Comparison of ENCODE assay signal across 11 cellular contexts in genomic region chr18:3269241-3269640, GRCh38. TPM values are rescaled to one million over a fixed set of nuclear protein-coding genes. Genes with fewer than 3 reads are reported as not detected.
DNase-seq lines count a peak whose midpoint lies in the region; ATAC-seq, FAIRE-seq and TF ChIP-seq lines count a peak whose summit lies in the region.
"Had no signal": no experiment of that assay in that cellular context is flagged by ENCODE, and none has a peak within 500 bp of the region (broad histone marks: within the 10 kb centered on the region; RNA-seq: fewer than 3 reads in every experiment).

No MANE protein-coding gene starts in this region.

- H2AFZ ChIP-seq in Loucy (ENCODE audit: low read length) (no peak overlapping the region), GM12878 (ENCODE audit: control insufficient read depth, low read depth, low read length) (no peak overlapping the region)

- peak overlapping the region in 7 of 8 donors; percentile 2 to 77 (median 47) for H3K4me3 Mint-ChIP-seq in CD4-positive, alpha-beta memory T cell

- in situ Hi-C loops in GM12878 (cut with MboI): loop anchor here (25.0 kb wide), 1 partner anchor 993 kb away; no protein-coding TSS in a partner anchor

- H3K4me2 ChIP-seq in Loucy (ENCODE audit: low read depth, low read length, poor library complexity, severe bottlenecking): peak overlapping the region; percentile 94
- peak overlapping the region; percentile 68 for H3K4me2 ChIP-seq in GM12878 (ENCODE audit: control insufficient read depth, insufficient read depth)

- peaks cover 97% of the 10 kb centered on the region for H4K20me1 ChIP-seq in Loucy (ENCODE audit: insufficient read depth, low read length, poor library complexity, severe bottlenecking)
- no peaks in the 10 kb centered on the region for H4K20me1 ChIP-seq in GM12878 (ENCODE audit: control insufficient read depth, insufficient read depth)

- RAD21 ChIA-PET in GM12878 (lab: Charles Lee; ENCODE audit: unreplicated experiment): no interaction called here

- no peak for FAIRE-seq in GM12878 (lab: Jason Lieb, UNC)

- no peaks in the 10 kb centered on the region for H3F3A ChIP-seq in Loucy (ENCODE audit: low read depth)

- POLR2A ChIA-PET in CD4-positive, alpha-beta memory T cell (lab: Charles Lee; ENCODE audit: partially characterized antibody): no interaction called here
- POLR2A ChIA-PET in GM12878 (lab: Charles Lee): no interaction called here

- intact Hi-C loops in CD4-positive, alpha-beta memory T cell (cut with micrococcal nuclease): no loop called here
- intact Hi-C loops in GM12878 (cut with micrococcal nuclease; ENCODE audit: unreplicated experiment): no loop called here

- CTCF ChIA-PET in CD4-positive, alpha-beta memory T cell (lab: Charles Lee; ENCODE audit: partially characterized antibody): interaction anchor here (1.0 kb wide), 1 partner anchor 9 kb away, joined by 3 read pairs; no protein-coding TSS in a partner anchor
- CTCF ChIA-PET in GM12878 (lab: Yijun Ruan, JAX): interaction anchor here (1.0 to 1.2 kb wide), 2 partner anchors 28 to 397 kb away, joined by 3 to 4 read pairs; no protein-coding TSS in a partner anchor

- no peak for DNase-seq in CD4-positive, alpha-beta memory T cell
- DNase-seq in GM12878 (ENCODE audit: low read depth, low spot score): no peak
- no peak for DNase-seq in omental fat pad (ENCODE audit: low spot score)
- DNase-seq in pons (ENCODE audit: low spot score): no peak
- DNase-seq in anterior cingulate cortex (lab: John Stamatoyannopoulos, UW): no peak
- DNase-seq in HuH-7 (ENCODE audit: low spot score): no peak
- DNase-seq: NCI-H2227 treated with DMSO at 0.1 percent for 48 hours; stimulated activated CD4-positive, alpha-beta T cell treated with anti-CD3 and anti-CD28 coated beads, Interleukin-4, amount 100 ng/mL, for 4 hours had no signal

- H3K36me3 Mint-ChIP-seq in CD4-positive, alpha-beta memory T cell: peaks cover 16 to 29% of the 10 kb centered on the region in 2 donors

- no peaks in the 10 kb centered on the region for H3K27me3 ChIP-seq in CD4-positive, alpha-beta memory T cell (ENCODE audit: insufficient read depth, low read length)
- H3K27me3 ChIP-seq in Loucy (ENCODE audit: insufficient read depth, low read length, poor library complexity, severe bottlenecking) (no peaks in the 10 kb centered on the region), GM12878 (replicated peaks in 1 of 2; ENCODE audit: control insufficient read depth in 2 of 2, insufficient read depth in 2 of 2, low read length in 1 of 2) (no peaks in the 10 kb centered on the region)

- ATAC-seq in GM12878 (no peak), omental fat pad (ENCODE audit: low FRiP score) (peak; percentile 56), HG02973 (IDR thresholded peaks at IDR 0.05; ENCODE audit: unreplicated experiment) (no peak)
- ATAC-seq: Right ventricle myocardium inferior had no signal

- TF ChIP-seq CTCF in Loucy (conservative IDR thresholded peaks at IDR 0.05; ENCODE audit: low read length) (no peak), GM12878 (IDR thresholded peaks at IDR 0.05 in 2 of 3, conservative IDR thresholded peaks at IDR 0.05 in 1 of 3; ENCODE audit: control insufficient read depth in 2 of 3, extremely low read depth in 1 of 3, insufficient read depth in 1 of 3, low read depth in 3 of 3, low read length in 3 of 3) (no peak), omental fat pad (IDR thresholded peaks at IDR 0.05) (no peak)

- no peak for TF ChIP-seq EP300 in GM12878 (IDR thresholded peaks at IDR 0.05; ENCODE audit: borderline replicate concordance in 1 of 2, control insufficient read depth in 1 of 2, low read depth in 2 of 2, low read length in 2 of 2)

- no peaks in the 10 kb centered on the region for H3K9me3 ChIP-seq in CD4-positive, alpha-beta memory T cell (ENCODE audit: control insufficient read depth in 1 of 2, low read length in 2 of 2)
- H3K9me3 ChIP-seq in Loucy (ENCODE audit: insufficient read depth, low read depth, low read length) (no peaks in the 10 kb centered on the region), GM12878 (replicated peaks; ENCODE audit: control insufficient read depth, insufficient read depth, low read length) (no peaks in the 10 kb centered on the region)

- TF ChIP-seq POLR2A in GM12878 (IDR thresholded peaks at IDR 0.05; ENCODE audit: low read depth, low read length): no peak

- H3K4me1 Mint-ChIP-seq in CD4-positive, alpha-beta memory T cell: peaks cover 66 to 80% (median 74%) of the 10 kb centered on the region in 4 donors

- H3K9ac ChIP-seq in Loucy (ENCODE audit: low read depth, low read length, poor library complexity, severe bottlenecking) (no peak overlapping the region), GM12878 (ENCODE audit: control insufficient read depth, insufficient read depth, low read length) (no peak overlapping the region)

- H3K27ac ChIP-seq in CD4-positive, alpha-beta memory T cell (ENCODE audit: low read depth, low read length): peak overlapping the region; percentile 3
- H3K27ac ChIP-seq in GM12878 (ENCODE audit: control insufficient read depth, insufficient read depth): no peak overlapping the region

- H3K27me3 Mint-ChIP-seq in CD4-positive, alpha-beta memory T cell: no peaks in the 10 kb centered on the region

- H3K4me1 ChIP-seq in CD4-positive, alpha-beta memory T cell (ENCODE audit: insufficient read depth, low read length): peaks cover 82% of the 10 kb centered on the region
- peaks cover 56% of the 10 kb centered on the region for H3K4me1 ChIP-seq in Loucy (ENCODE audit: insufficient read depth, low read length, poor library complexity, severe bottlenecking)
- peaks cover 12% of the 10 kb centered on the region for H3K4me1 ChIP-seq in GM12878 (ENCODE audit: control insufficient read depth, insufficient read depth, low read length)

- no peak for TF ChIP-seq RAD21 in GM12878 (IDR thresholded peaks at IDR 0.05; ENCODE audit: insufficient read depth, low read depth, low read length)

- 92% methylated on average over 1 of the region's 1 CpG for WGBS in GM12878 (ENCODE audit: insufficient coverage, insufficient replicate concordance, low lambda C conversion rate, missing lambda C conversion rate)

- H3K9me2 ChIP-seq in Loucy (replicated peaks; ENCODE audit: low read depth, low read length): no peaks in the 10 kb centered on the region

- H3K9me3 Mint-ChIP-seq in CD4-positive, alpha-beta memory T cell: no peaks in the 10 kb centered on the region

- H3K79me2 ChIP-seq in Loucy (ENCODE audit: insufficient read depth, low read length): peaks cover 100% of the 10 kb centered on the region
- peaks cover 87% of the 10 kb centered on the region for H3K79me2 ChIP-seq in GM12878 (ENCODE audit: control insufficient read depth, insufficient read depth, low read length)

- SMC1A ChIA-PET in GM12878 (lab: Charles Lee; ENCODE audit: uncharacterized antibody, unreplicated experiment): interaction anchor here (1.4 kb wide), 2 partner anchors 13 to 21 kb away, joined by 3 read pairs; no protein-coding TSS in a partner anchor

- no peak overlapping the region for H3K4me3 ChIP-seq in CD4-positive, alpha-beta memory T cell (ENCODE audit: low read length in 2 of 2)
- peak overlapping the region; percentile 10 for H3K4me3 ChIP-seq in Loucy (ENCODE audit: low read length, poor library complexity, severe bottlenecking)
- no peak overlapping the region for H3K4me3 ChIP-seq in GM12878

- H3K27ac Mint-ChIP-seq in CD4-positive, alpha-beta memory T cell: peak overlapping the region; percentile 69 to 86 (median 77)

- BruUV-seq in GM12878 (replicated peaks; lab: Mats Ljungman, UMichigan): no TSS peak

- H3K36me3 ChIP-seq in CD4-positive, alpha-beta memory T cell (ENCODE audit: insufficient read depth, low read length): peaks cover 16% of the 10 kb centered on the region
- peaks cover 14% of the 10 kb centered on the region; the same call in 1 of the 2 replicates for H3K36me3 ChIP-seq in Loucy (ENCODE audit: insufficient read depth, low read length)
- H3K36me3 ChIP-seq in GM12878 (ENCODE audit: control insufficient read depth in 2 of 2, insufficient read depth in 2 of 2, low read length in 1 of 2): peaks cover 2 to 4% of the 10 kb centered on the region in 2 experiments; a peak in 3 of 4 replicates

RNA-seq across cellular contexts. Expression of gene MYL12B, which starts 7.3 kb away (rescaled TPM):
- 100 to 1,000 TPM; 199 to 219 TPM for total RNA-seq in CD4-positive, alpha-beta memory T cell
- 1,000 to 10,000 TPM in 1 of 2 donors, 100 to 1,000 TPM in 1; 962 to 1,169 TPM for polyA plus RNA-seq in CD4-positive, alpha-beta memory T cell
- total RNA-seq in GM12878 (2013; cell fraction: nucleolus; rRNA removed): 26.4 and 26.9 TPM in 2 replicates
- total RNA-seq in GM12878 (2014; rRNA removed) (235 and 266 TPM in 2 replicates), GM12878 (2014; rRNA removed; fragmentation: Illumina TruSeq; extraction: Trizol) (313 and 316 TPM in 2 replicates), GM12878 (2021) (179 and 195 TPM in 2 replicates), omental fat pad (100 to 1,000 TPM; 263 to 352 (median 318) TPM)
- polyA plus RNA-seq in GM12878 (2011; ENCODE audit: low read depth): 190 TPM
- polyA plus RNA-seq in GM12878 (2011; rRNA removed) (427 and 538 TPM in 2 replicates), GM12878 (2014; fragmentation: Illumina TruSeq; extraction: Trizol) (373 and 412 TPM in 2 replicates), GM12878 (2014; fragmentation: Nextera tagmentation; extraction: Ambion mirVana) (100 to 1,000 TPM; 662 to 739 TPM), GM12878 (2014; rRNA removed) (210 and 222 TPM in 2 replicates), GM12878 (2016; fragmentation: Nextera tagmentation; extraction: Ambion mirVana) (100 to 1,000 TPM; 466 to 475 TPM)
- polyA plus RNA-seq in GM12878 (2011; cell fraction: cytosol; rRNA removed): 256 and 267 TPM in 2 replicates
- polyA plus RNA-seq in GM12878 (2011; cell fraction: nucleus; rRNA removed): 119 and 141 TPM in 2 replicates
- polyA plus RNA-seq in GM12878 (2012): 213 and 244 TPM in 2 replicates
- 153 and 181 TPM in 2 replicates for polyA minus RNA-seq in GM12878 (2011; rRNA and poly(A)+ RNA removed)
- 62.0 and 66.1 TPM in 2 replicates for polyA minus RNA-seq in GM12878 (2011; cell fraction: cytosol; rRNA and poly(A)+ RNA removed)
- polyA minus RNA-seq in GM12878 (2011; cell fraction: nucleus; rRNA and poly(A)+ RNA removed): 27.6 and 36.9 TPM in 2 replicates

RNA-seq across cellular contexts. Expression of gene MYL12A, which starts 21.6 kb away (rescaled TPM):
- total RNA-seq in CD4-positive, alpha-beta memory T cell: 100 to 1,000 TPM; 477 to 489 TPM
- 1,000 to 10,000 TPM; 2,683 to 3,569 TPM for polyA plus RNA-seq in CD4-positive, alpha-beta memory T cell
- total RNA-seq in GM12878 (2013; cell fraction: nucleolus; rRNA removed): 165 and 169 TPM in 2 replicates
- total RNA-seq in GM12878 (2014; rRNA removed): 861 and 946 TPM in 2 replicates
- 987 and 1,035 TPM in 2 replicates for total RNA-seq in GM12878 (2014; rRNA removed; fragmentation: Illumina TruSeq; extraction: Trizol)
- 488 and 498 TPM in 2 replicates for total RNA-seq in GM12878 (2021)
- polyA plus RNA-seq in GM12878 (2011; ENCODE audit: low read depth): 341 TPM
- polyA plus RNA-seq in GM12878 (2011; rRNA removed): 567 and 783 TPM in 2 replicates
- 236 and 267 TPM in 2 replicates for polyA plus RNA-seq in GM12878 (2011; cell fraction: cytosol; rRNA removed)
- 194 and 245 TPM in 2 replicates for polyA plus RNA-seq in GM12878 (2011; cell fraction: nucleus; rRNA removed)
- 406 and 429 TPM in 2 replicates for polyA plus RNA-seq in GM12878 (2012)
- polyA plus RNA-seq in GM12878 (2014; fragmentation: Illumina TruSeq; extraction: Trizol): 851 and 1,149 TPM in 2 replicates
- 1,000 to 10,000 TPM; 1,462 to 1,663 TPM for polyA plus RNA-seq in GM12878 (2014; fragmentation: Nextera tagmentation; extraction: Ambion mirVana)
- 687 and 704 TPM in 2 replicates for polyA plus RNA-seq in GM12878 (2014; rRNA removed)
- polyA plus RNA-seq in GM12878 (2016; fragmentation: Nextera tagmentation; extraction: Ambion mirVana): 1,000 to 10,000 TPM; 1,100 to 1,139 TPM
- 263 and 337 TPM in 2 replicates for polyA minus RNA-seq in GM12878 (2011; rRNA and poly(A)+ RNA removed)
- polyA minus RNA-seq in GM12878 (2011; cell fraction: cytosol; rRNA and poly(A)+ RNA removed): 92.0 and 93.1 TPM in 2 replicates
- polyA minus RNA-seq in GM12878 (2011; cell fraction: nucleus; rRNA and poly(A)+ RNA removed): 127 and 180 TPM in 2 replicates
- 100 to 1,000 TPM; 393 to 814 (median 535) TPM for total RNA-seq in omental fat pad

RNA-seq across cellular contexts. Expression of gene MYOM1, which starts 49.5 kb away (rescaled TPM):
- 1 to 10 TPM; 3.5 to 4.2 TPM for total RNA-seq in CD4-positive, alpha-beta memory T cell
- under 1 TPM; 0.09 to 0.18 TPM for polyA plus RNA-seq in CD4-positive, alpha-beta memory T cell
- total RNA-seq in GM12878 (2013; cell fraction: nucleolus; rRNA removed): 24.7 and 31.7 TPM in 2 replicates
- total RNA-seq in GM12878 (2014; rRNA removed) (0.49 and 0.62 TPM in 2 replicates), GM12878 (2014; rRNA removed; fragmentation: Illumina TruSeq; extraction: Trizol) (0.55 and 0.76 TPM in 2 replicates), GM12878 (2021) (1.0 and 1.1 TPM in 2 replicates), omental fat pad (1 to 10 TPM; 2.6 to 8.5 (median 2.9) TPM)
- polyA plus RNA-seq in GM12878 (2011; ENCODE audit: low read depth): 0.80 TPM
- polyA plus RNA-seq in GM12878 (2011; rRNA removed) (0.27 and 0.53 TPM in 2 replicates), GM12878 (2014; fragmentation: Illumina TruSeq; extraction: Trizol) (0.43 and 0.54 TPM in 2 replicates), GM12878 (2014; fragmentation: Nextera tagmentation; extraction: Ambion mirVana) (under 1 TPM; 0.06 to 0.11 TPM), GM12878 (2014; rRNA removed) (0.60 and 1.4 TPM in 2 replicates), GM12878 (2016; fragmentation: Nextera tagmentation; extraction: Ambion mirVana) (under 1 TPM; 0.51 to 0.62 TPM)
- polyA plus RNA-seq in GM12878 (2011; cell fraction: cytosol; rRNA removed): 0.40 and 0.43 TPM in 2 replicates
- 0.56 and 2.3 TPM in 2 replicates for polyA plus RNA-seq in GM12878 (2011; cell fraction: nucleus; rRNA removed)
- polyA plus RNA-seq in GM12878 (2012): 1.5 TPM in 2 replicates
- 0.37 and 0.88 TPM in 2 replicates for polyA minus RNA-seq in GM12878 (2011; rRNA and poly(A)+ RNA removed)
- polyA minus RNA-seq in GM12878 (2011; cell fraction: cytosol; rRNA and poly(A)+ RNA removed): 0.21 TPM in 1 of 2 replicates, not detected in the other
- 0.57 and 0.85 TPM in 2 replicates for polyA minus RNA-seq in GM12878 (2011; cell fraction: nucleus; rRNA and poly(A)+ RNA removed)
